Comparison of ENCODE assay signal across 26 cellular contexts in genomic region chr16:20760346-20760745, GRCh38.
"Had no signal": no experiment of that assay in that cellular context is flagged by ENCODE, and none has a peak within 500 bp of the region (broad histone marks: within the 10 kb centered on the region; RNA-seq: fewer than 3 reads in every experiment).

No MANE protein-coding gene starts in this region.

- H3K27me3 ChIP-seq: breast epithelium had no signal

- H3K27ac Mint-ChIP-seq: activated CD8-positive, alpha-beta memory T cell treated with anti-CD3 and anti-CD28 coated beads, Interleukin-2, amount 10 ng/mL, durations not matched to agents 7 days and 5 days; activated naive CD4-positive, alpha-beta T cell treated with anti-CD3 and anti-CD28 coated beads, Interleukin-2, amount 10 ng/mL, durations not matched to agents 7 days and 5 days; activated naive CD8-positive, alpha-beta T cell treated with anti-CD3 and anti-CD28 coated beads for 36 hours; activated T-helper 17 cell treated with anti-CD3 and anti-CD28 coated beads, Interleukin-2, amount 50 U/mL, for 72 hours; T-helper 17 cell; WTC11 had no signal

- DNase-seq: activated CD4-positive, alpha-beta T cell treated with anti-CD3 and anti-CD28 coated beads for 48 hours; activated CD4-positive, alpha-beta T cell treated with anti-CD3 and anti-CD28 coated beads, Interleukin-2, amount 50 U/mL, for 4 hours; activated CD4-positive, CD25-positive, alpha-beta regulatory T cell treated with anti-CD3 and anti-CD28 coated beads, Interleukin-2, amount 50 U/mL, for 72 hours; activated CD8-positive, alpha-beta memory T cell treated with anti-CD3 and anti-CD28 coated beads, Interleukin-2, amount 10 ng/mL, durations not matched to agents 7 days and 5 days; activated gamma-delta T cell treated with Interleukin-2 at 50 U/mL for 16 hours; activated naive CD4-positive, alpha-beta T cell treated with anti-CD3 and anti-CD28 coated beads, Interleukin-2, amount 10 ng/mL, durations not matched to agents 7 days and 5 days; activated naive CD8-positive, alpha-beta T cell treated with anti-CD3 and anti-CD28 coated beads for 36 hours; activated T-cell treated with anti-CD3 and anti-CD28 coated beads, Interleukin-2, amount 50 U/mL, for 4 hours; aorta; caudate nucleus; KG1; MG63; MV-4-11; NCI-H1092 treated with DMSO at 0.1 percent for 48 hours; NCI-H1436; NCI-H1694 treated with DMSO at 0.1 percent for 48 hours; NCI-H2081; NCI-H446; NCI-H524; PC-9; SHP77 treated with DMSO at 0.1 percent for 48 hours; T-helper 17 cell; T-helper 9 cell had no signal

- H3K4me1 Mint-ChIP-seq: activated T-helper 17 cell treated with anti-CD3 and anti-CD28 coated beads, Interleukin-2, amount 50 U/mL, for 72 hours had no signal

- H3K27me3 Mint-ChIP-seq: activated CD8-positive, alpha-beta memory T cell treated with anti-CD3 and anti-CD28 coated beads, Interleukin-2, amount 10 ng/mL, durations not matched to agents 7 days and 5 days; activated naive CD4-positive, alpha-beta T cell treated with anti-CD3 and anti-CD28 coated beads, Interleukin-2, amount 10 ng/mL, durations not matched to agents 7 days and 5 days; activated naive CD8-positive, alpha-beta T cell treated with anti-CD3 and anti-CD28 coated beads for 36 hours; activated T-helper 17 cell treated with anti-CD3 and anti-CD28 coated beads, Interleukin-2, amount 50 U/mL, for 72 hours; T-helper 17 cell had no signal

- H3K9me3 Mint-ChIP-seq: activated T-cell treated with anti-CD3 and anti-CD28 coated beads, Interleukin-2, amount 50 U/mL, for 4 hours; activated T-helper 17 cell treated with anti-CD3 and anti-CD28 coated beads, Interleukin-2, amount 50 U/mL, for 72 hours had no signal

- H3K4me3 Mint-ChIP-seq: activated CD8-positive, alpha-beta memory T cell treated with anti-CD3 and anti-CD28 coated beads, Interleukin-2, amount 10 ng/mL, durations not matched to agents 7 days and 5 days; activated naive CD4-positive, alpha-beta T cell treated with anti-CD3 and anti-CD28 coated beads, Interleukin-2, amount 10 ng/mL, durations not matched to agents 7 days and 5 days; activated naive CD8-positive, alpha-beta T cell treated with anti-CD3 and anti-CD28 coated beads for 36 hours; activated T-cell treated with anti-CD3 and anti-CD28 coated beads, Interleukin-2, amount 50 U/mL, for 4 hours; activated T-helper 17 cell treated with anti-CD3 and anti-CD28 coated beads, Interleukin-2, amount 50 U/mL, for 72 hours; T-helper 17 cell; WTC11 had no signal

- H3K4me3 ChIP-seq: breast epithelium, MG63, PC-9 had no signal

- H3K36me3 ChIP-seq: breast epithelium, MG63 had no signal

- H3K4me1 ChIP-seq: breast epithelium had no signal

- H3K27ac ChIP-seq: breast epithelium, PC-9 had no signal

- H3K9me3 ChIP-seq: breast epithelium had no signal
